Comparison of ENCODE assay signal across 11 cellular contexts in genomic region chr3:182969277-182969676, GRCh38. TPM values are rescaled to one million over a fixed set of nuclear protein-coding genes. Genes with fewer than 3 reads are reported as not detected.
A peak's percentile ranks its signal among the peaks of the same experiment; 100 is the strongest.
DNase-seq lines count a peak whose midpoint lies in the region; FAIRE-seq and TF ChIP-seq lines count a peak whose summit lies in the region.
"Had no signal": no experiment of that assay in that cellular context is flagged by ENCODE, and none has a peak within 500 bp of the region (broad histone marks: within the 10 kb centered on the region; RNA-seq: fewer than 3 reads in every experiment).

No MANE protein-coding gene starts in this region.

- H3K4me2 ChIP-seq in OCI-LY3 (ENCODE audit: low read length), result peak overlapping the region; percentile 92

- H4K20me1 ChIP-seq in OCI-LY3 (ENCODE audit: insufficient read depth, low read length), result peaks cover 3% of the 10 kb centered on the region; the same call in 1 of the 2 replicates

- no peaks in the 10 kb centered on the region for H3K9me3 ChIP-seq in OCI-LY3 (ENCODE audit: insufficient read depth, low read length)

- H3K4me1 Mint-ChIP-seq in T-helper 1 cell treated with Interleukin-12 subunit alpha and Interleukin-12 subunit beta and Interleukin-4 antibody, amounts not matched to agents 30 μg/mL and 1 μg/mL, for 36 hours (ENCODE audit: low read depth), result peaks cover 55% of the 10 kb centered on the region

- no peak for TF ChIP-seq CTCF in OCI-LY3 (IDR thresholded peaks at IDR 0.05; ENCODE audit: low read depth, low read length)

- peak overlapping the region; percentile 16 for H3K27ac Mint-ChIP-seq in T-helper 1 cell treated with Interleukin-12 subunit alpha and Interleukin-12 subunit beta and Interleukin-4 antibody, amounts not matched to agents 30 μg/mL and 1 μg/mL, for 36 hours

- peak overlapping the region; percentile 93 for H3K27ac ChIP-seq in OCI-LY3 (ENCODE audit: low read length)
- H3K27ac ChIP-seq: parathyroid adenoma had no signal

- H2AFZ ChIP-seq in OCI-LY3 (ENCODE audit: low read depth, low read length), result no peak overlapping the region
- H2AFZ ChIP-seq: parathyroid adenoma had no signal

- no peaks in the 10 kb centered on the region for H3K9me3 Mint-ChIP-seq in T-helper 1 cell treated with Interleukin-12 subunit alpha and Interleukin-12 subunit beta and Interleukin-4 antibody, amounts not matched to agents 30 μg/mL and 1 μg/mL, for 36 hours

- H3K9ac ChIP-seq in OCI-LY3 (ENCODE audit: low read length), result peak overlapping the region; percentile 80
- H3K9ac ChIP-seq: parathyroid adenoma had no signal

- H3K4me1 ChIP-seq in OCI-LY3 (ENCODE audit: low read length), result peaks cover 73% of the 10 kb centered on the region

- H3K4me3 ChIP-seq in OCI-LY3 (ENCODE audit: low read length), result peak overlapping the region; percentile 62

- peaks cover 5% of the 10 kb centered on the region for H3K36me3 ChIP-seq in OCI-LY3 (replicated peaks; ENCODE audit: low read depth, low read length)

- DNase-seq in T-helper 1 cell (no peak), dermis microvascular lymphatic vessel endothelial cell (ENCODE audit: low read depth in 2 of 2) (peak; percentile 12 to 29), renal cortical epithelial cell (ENCODE audit: low read depth) (peak; percentile 72), HTR-8/SVneo (ENCODE audit: insufficient read length, low spot score) (no peak), iPS-NIHi11 (ENCODE audit: low spot score) (no peak), RPMI8226 (no peak)
- DNase-seq: head of caudate nucleus had no signal

- H3K79me2 ChIP-seq in OCI-LY3 (ENCODE audit: low read length), result peaks cover 95% of the 10 kb centered on the region

- no peaks in the 10 kb centered on the region for H3K27me3 ChIP-seq in OCI-LY3 (ENCODE audit: low read depth, low read length)

- H3K36me3 Mint-ChIP-seq in T-helper 1 cell treated with Interleukin-12 subunit alpha and Interleukin-12 subunit beta and Interleukin-4 antibody, amounts not matched to agents 30 μg/mL and 1 μg/mL, for 36 hours (ENCODE audit: low read depth), result peaks cover 12% of the 10 kb centered on the region

- FAIRE-seq in HTR-8/SVneo (lab: Jason Lieb, UNC), result no peak
- FAIRE-seq: A204.1 had no signal

- H3K4me3 Mint-ChIP-seq in T-helper 1 cell treated with Interleukin-12 subunit alpha and Interleukin-12 subunit beta and Interleukin-4 antibody, amounts not matched to agents 30 μg/mL and 1 μg/mL, for 36 hours, result no peak overlapping the region

- H3K27me3 Mint-ChIP-seq in T-helper 1 cell treated with Interleukin-12 subunit alpha and Interleukin-12 subunit beta and Interleukin-4 antibody, amounts not matched to agents 30 μg/mL and 1 μg/mL, for 36 hours (ENCODE audit: low read depth), result no peaks in the 10 kb centered on the region

RNA-seq across cellular contexts. Expression of gene DCUN1D1, which starts 11.1 kb away (rescaled TPM):
- total RNA-seq in dermis microvascular lymphatic vessel endothelial cell, result 19.8 and 20.9 TPM in 2 replicates
- total RNA-seq in renal cortical epithelial cell, result 58.2 and 60.8 TPM in 2 replicates

Comparison
In these comparisons a context has a peak if more than half of its experiments do, and no peak if none do; other contexts are left out.
1. DNase-seq: peak in dermis microvascular lymphatic vessel endothelial cell (2 of 2) and renal cortical epithelial cell (single experiment); none in T-helper 1 cell (0 of 5), HTR-8/SVneo (single experiment), iPS-NIHi11 (single experiment) and RPMI8226 (single experiment).